ENCODE assay signal across 1 cellular context in genomic region chr16:68237243-68238028, GRCh38.
TF ChIP-seq lines count a peak whose summit lies in the region.

No MANE protein-coding gene starts in this region.

TF ChIP-seq in HepG2, 621 proteins besides CTCF, POLR2A, EP300 and RAD21 (continued from another document and continues in another):
- TF ChIP-seq TCF7 (IDR thresholded peaks at IDR 0.05; ENCODE audit: low read depth) (0 out of 2 replicates have a peak, but pooled peaks have one; percentile 31), MLX (CRISPR knock-in tag; IDR thresholded peaks at IDR 0.05) (peak; percentile 81; the same call in 1 of the 2 replicates), ZNF276 (CRISPR knock-in tag; IDR thresholded peaks at IDR 0.05; ENCODE audit: low read depth) (no peak), ZNF788 (CRISPR knock-in tag; IDR thresholded peaks at IDR 0.05; ENCODE audit: borderline replicate concordance) (peak; percentile 98; the same call in 1 of the 2 replicates), ZNF784 (CRISPR knock-in tag; IDR thresholded peaks at IDR 0.05; ENCODE audit: borderline replicate concordance) (peak; percentile 74; the same call in 1 of the 2 replicates), ZBTB7B (CRISPR knock-in tag; IDR thresholded peaks at IDR 0.05) (no peak), PRDM15 (CRISPR knock-in tag; IDR thresholded peaks at IDR 0.05) (no peak), ZNF644 (CRISPR knock-in tag; IDR thresholded peaks at IDR 0.05; ENCODE audit: low read depth) (peak; percentile 5; the same call in 1 of the 2 replicates), ZNF430 (CRISPR knock-in tag; IDR thresholded peaks at IDR 0.05) (peak; percentile 85), RBM22 (optimal IDR thresholded peaks at IDR 0.05; ENCODE audit: low read length) (no peak), ZMYM4 (CRISPR knock-in tag; IDR thresholded peaks at IDR 0.05) (peak; percentile 88; the same call in 1 of the 2 replicates), SMYD3 (CRISPR knock-in tag; IDR thresholded peaks at IDR 0.05) (no peak), SSRP1 (CRISPR knock-in tag; IDR thresholded peaks at IDR 0.05) (no peak; the same call in 1 of the 2 replicates), ZFP36 (IDR thresholded peaks at IDR 0.05; ENCODE audit: borderline replicate concordance, low read depth, low read length, partially characterized antibody) (no peak), MLLT10 (CRISPR knock-in tag; IDR thresholded peaks at IDR 0.05) (no peak), HNF1B (CRISPR knock-in tag; IDR thresholded peaks at IDR 0.05) (peak; percentile 97), ZNF282 (IDR thresholded peaks at IDR 0.05; ENCODE audit: partially characterized antibody) (no peak), ZNF432 (CRISPR knock-in tag; IDR thresholded peaks at IDR 0.05; ENCODE audit: borderline replicate concordance) (no peak), ZNF607 (CRISPR knock-in tag; IDR thresholded peaks at IDR 0.05; ENCODE audit: borderline replicate concordance) (peak; percentile 77), NONO (IDR thresholded peaks at IDR 0.05) (no peak), NONO (CRISPR knock-in tag; conservative IDR thresholded peaks at IDR 0.05) (peak; percentile 96), ZSCAN29 (CRISPR knock-in tag; conservative IDR thresholded peaks at IDR 0.05) (0 out of 2 replicates have a peak, but pooled peaks have one; percentile 48), XRCC5 (optimal IDR thresholded peaks at IDR 0.05; ENCODE audit: low read length) (peak; percentile 73), IRF2 (CRISPR knock-in tag; IDR thresholded peaks at IDR 0.05) (peak; percentile 86), NFKBIZ (CRISPR knock-in tag; IDR thresholded peaks at IDR 0.05) (0 out of 2 replicates have a peak, but pooled peaks have one; percentile 15), ZFP36L1 (CRISPR knock-in tag; IDR thresholded peaks at IDR 0.05) (peak; percentile 41; the same call in 1 of the 2 replicates), KLF12 (CRISPR knock-in tag; IDR thresholded peaks at IDR 0.05; ENCODE audit: borderline replicate concordance) (peak; percentile 91; the same call in 1 of the 2 replicates), ZNF160 (CRISPR knock-in tag; IDR thresholded peaks at IDR 0.05) (peak; percentile 85), KDM6A (CRISPR knock-in tag; IDR thresholded peaks at IDR 0.05; ENCODE audit: low read depth) (peak; percentile 83), MAZ (IDR thresholded peaks at IDR 0.05; ENCODE audit: borderline replicate concordance, low read depth, low read length) (peak; percentile 100), MAZ (CRISPR knock-in tag; IDR thresholded peaks at IDR 0.05; ENCODE audit: low read depth) (peak; percentile 96), ZNF597 (CRISPR knock-in tag; IDR thresholded peaks at IDR 0.05) (no peak), TBL1XR1 (IDR thresholded peaks at IDR 0.05; ENCODE audit: borderline replicate concordance, low read length, partially characterized antibody) (peak; percentile 50), AGO1 (IDR thresholded peaks at IDR 0.05; ENCODE audit: low read depth, low read length, poor library complexity, severe bottlenecking) (no peak), ZBTB4 (CRISPR knock-in tag; IDR thresholded peaks at IDR 0.05; ENCODE audit: borderline replicate concordance) (peak; percentile 89), ZNF652 (CRISPR knock-in tag; IDR thresholded peaks at IDR 0.05; ENCODE audit: borderline replicate concordance, low read depth) (no peak), ZNF256 (CRISPR knock-in tag; conservative IDR thresholded peaks at IDR 0.05) (peak; percentile 66; the same call in 1 of the 2 replicates), MXD3 (CRISPR knock-in tag; IDR thresholded peaks at IDR 0.05) (no peak; the same call in 1 of the 2 replicates), ZNF724P (CRISPR knock-in tag; IDR thresholded peaks at IDR 0.05; ENCODE audit: borderline replicate concordance) (no peak; the same call in none of the 2 replicates), DPF2 (CRISPR knock-in tag; IDR thresholded peaks at IDR 0.05; ENCODE audit: borderline replicate concordance, low read depth) (no peak), RNF2 (conservative IDR thresholded peaks at IDR 0.05; ENCODE audit: low read depth) (0 out of 2 replicates have a peak, but pooled peaks have one; percentile 35), ZNF660 (CRISPR knock-in tag; IDR thresholded peaks at IDR 0.05; ENCODE audit: borderline replicate concordance, low read depth) (no peak), ZNF44 (CRISPR knock-in tag; IDR thresholded peaks at IDR 0.05) (no peak), ZBTB33 (CRISPR knock-in tag; IDR thresholded peaks at IDR 0.05) (peak; percentile 78; the same call in 1 of the 2 replicates), ZNF383 (CRISPR knock-in tag; IDR thresholded peaks at IDR 0.05; ENCODE audit: borderline replicate concordance) (no peak), HNRNPL (IDR thresholded peaks at IDR 0.05; ENCODE audit: low read depth, low read length) (0 out of 2 replicates have a peak, but pooled peaks have one; percentile 33), ZNF382 (CRISPR knock-in tag; IDR thresholded peaks at IDR 0.05; ENCODE audit: borderline replicate concordance) (no peak), ZBTB3 (CRISPR knock-in tag; IDR thresholded peaks at IDR 0.05; ENCODE audit: borderline replicate concordance, low read depth) (0 out of 2 replicates have a peak, but pooled peaks have one; percentile 24), RFXANK (CRISPR knock-in tag; IDR thresholded peaks at IDR 0.05) (peak; percentile 80; the same call in 1 of the 2 replicates), NFIC (IDR thresholded peaks at IDR 0.05; ENCODE audit: low read length) (no peak)
